In genomic region chr16:56812884-56813283, GRCh38 we compare ENCODE assay signal across 17 cellular contexts. TPM values are rescaled to one million over a fixed set of nuclear protein-coding genes. Genes with fewer than 3 reads are reported as not detected.
DNase-seq lines count a peak whose midpoint lies in the region; ATAC-seq and TF ChIP-seq lines count a peak whose summit lies in the region.
"Had no signal": no experiment of that assay in that cellular context is flagged by ENCODE, and none has a peak within 500 bp of the region (broad histone marks: within the 10 kb centered on the region; RNA-seq: fewer than 3 reads in every experiment).

No MANE protein-coding gene starts in this region.

- H3K27me3 Mint-ChIP-seq in MCF 10A (ENCODE audit: insufficient read depth, unreplicated experiment), result no peaks in the 10 kb centered on the region
- H3K27me3 Mint-ChIP-seq: activated CD4-positive, alpha-beta T cell treated with anti-CD3 and anti-CD28 coated beads, Interleukin-2, amount 10 ng/mL, durations not matched to agents 7 days and 5 days; activated naive CD8-positive, alpha-beta T cell treated with anti-CD3 and anti-CD28 coated beads, Interleukin-2, amount 50 U/mL, for 24 hours; activated T-cell treated with anti-CD3 and anti-CD28 coated beads, Interleukin-2, amount 50 U/mL, for 24 hours; T-helper 17 cell had no signal

- H3K79me2 ChIP-seq in SK-N-SH (ENCODE audit: insufficient read depth), result no peaks in the 10 kb centered on the region; the same call in 1 of the 2 replicates

- H3K36me3 Mint-ChIP-seq in MCF 10A (ENCODE audit: insufficient read depth, unreplicated experiment), result peaks cover 7% of the 10 kb centered on the region

- no peak for ATAC-seq in omental fat pad (ENCODE audit: low FRiP score)
- no peak for ATAC-seq in HG02938 (IDR thresholded peaks at IDR 0.05; ENCODE audit: unreplicated experiment)
- no peak for ATAC-seq in GM18511 (IDR thresholded peaks at IDR 0.05; ENCODE audit: unreplicated experiment)
- ATAC-seq: activated naive CD8-positive, alpha-beta T cell treated with anti-CD3 and anti-CD28 coated beads, Interleukin-2, amount 50 U/mL, for 24 hours; T-helper 17 cell had no signal

- no peak overlapping the region for H3K27ac ChIP-seq in breast epithelium
- H3K27ac ChIP-seq in SK-N-SH (ENCODE audit: low read depth in 2 of 2, low read length in 1 of 2), result peak overlapping the region in 1 of 2 experiments; percentile 31; a peak in 1 of 4 replicates
- H3K27ac ChIP-seq: ovary had no signal

- no peak overlapping the region for H3K27ac Mint-ChIP-seq in MCF 10A (ENCODE audit: low read depth, unreplicated experiment)
- H3K27ac Mint-ChIP-seq: activated CD4-positive, alpha-beta T cell treated with anti-CD3 and anti-CD28 coated beads, Interleukin-2, amount 10 ng/mL, durations not matched to agents 7 days and 5 days; activated naive CD8-positive, alpha-beta T cell treated with anti-CD3 and anti-CD28 coated beads, Interleukin-2, amount 50 U/mL, for 24 hours; activated T-cell treated with anti-CD3 and anti-CD28 coated beads, Interleukin-2, amount 50 U/mL, for 24 hours; T-helper 17 cell had no signal

- no peak overlapping the region for H3K9ac ChIP-seq in SK-N-SH

- H3K36me3 ChIP-seq in breast epithelium (no peaks in the 10 kb centered on the region), SK-N-SH (replicated peaks in 1 of 2; ENCODE audit: control insufficient read depth in 1 of 2, insufficient read depth in 2 of 2, low read length in 1 of 2) (peaks cover 0 to 4% of the 10 kb centered on the region in 2 experiments)
- H3K36me3 ChIP-seq: ovary had no signal

- H3K4me1 Mint-ChIP-seq in MCF 10A (ENCODE audit: insufficient read depth, unreplicated experiment), result no peaks in the 10 kb centered on the region
- H3K4me1 Mint-ChIP-seq: activated naive CD8-positive, alpha-beta T cell treated with anti-CD3 and anti-CD28 coated beads, Interleukin-2, amount 50 U/mL, for 24 hours had no signal

- no peak for TF ChIP-seq POLR2A in breast epithelium (IDR thresholded peaks at IDR 0.05)

- peak overlapping the region; percentile 5; the same call in 1 of the 2 replicates for H3K4me2 ChIP-seq in SK-N-SH

- TF ChIP-seq CTCF in MCF 10A (IDR thresholded peaks at IDR 0.05; ENCODE audit: unreplicated experiment) (no peak), breast epithelium (IDR thresholded peaks at IDR 0.05) (no peak), SK-N-SH (IDR thresholded peaks at IDR 0.05) (no peak), omental fat pad (IDR thresholded peaks at IDR 0.05) (no peak)

- CTCF ChIA-PET in MCF 10A (lab: Yijun Ruan, JAX) (no interaction called here), SK-N-SH (lab: Yijun Ruan, JAX) (interaction anchor here (1.2 to 3.4 kb wide), 2 partner anchors 23 to 139 kb away, joined by 3 to 12 read pairs; no protein-coding TSS in a partner anchor)

- H3K9me2 ChIP-seq in SK-N-SH, result no peaks in the 10 kb centered on the region

- no peaks in the 10 kb centered on the region for H3K4me1 ChIP-seq in breast epithelium
- H3K4me1 ChIP-seq in SK-N-SH (ENCODE audit: control insufficient read depth in 1 of 2, insufficient read depth in 2 of 2, low read depth in 1 of 2, low read length in 1 of 2), result peaks cover 6 to 18% of the 10 kb centered on the region in 2 experiments; a peak in 3 of 4 replicates

- H3K27me3 ChIP-seq in breast epithelium (no peaks in the 10 kb centered on the region), SK-N-SH (ENCODE audit: insufficient read depth) (no peaks in the 10 kb centered on the region)
- H3K27me3 ChIP-seq: ovary had no signal

- TF ChIP-seq EP300 in SK-N-SH (IDR thresholded peaks at IDR 0.05; ENCODE audit: borderline replicate concordance in 1 of 2, low read depth in 1 of 2, low read length in 1 of 2), result no peak

- H3K4me3 Mint-ChIP-seq in MCF 10A (ENCODE audit: unreplicated experiment), result no peak overlapping the region
- H3K4me3 Mint-ChIP-seq: activated CD4-positive, alpha-beta T cell treated with anti-CD3 and anti-CD28 coated beads, Interleukin-2, amount 10 ng/mL, durations not matched to agents 7 days and 5 days; activated naive CD8-positive, alpha-beta T cell treated with anti-CD3 and anti-CD28 coated beads, Interleukin-2, amount 50 U/mL, for 24 hours; activated T-cell treated with anti-CD3 and anti-CD28 coated beads, Interleukin-2, amount 50 U/mL, for 24 hours; T-helper 17 cell had no signal

- DNase-seq in MCF 10A (ENCODE audit: unreplicated experiment), result peak; percentile 65
- DNase-seq in breast epithelium (ENCODE audit: low spot score in 2 of 2), result no peak
- no peak for DNase-seq in SK-N-SH
- peak; percentile 9 for DNase-seq in fibroblast of gingiva (ENCODE audit: low read depth)
- DNase-seq in SHP77 treated with DMSO at 0.1 percent for 48 hours (lab: John Stamatoyannopoulos, UW), result no peak
- no peak for DNase-seq in omental fat pad (ENCODE audit: low spot score)
- DNase-seq: activated CD4-positive, alpha-beta T cell treated with anti-CD3 and anti-CD28 coated beads, Interleukin-2, amount 10 ng/mL, durations not matched to agents 7 days and 5 days; activated naive CD8-positive, alpha-beta T cell treated with anti-CD3 and anti-CD28 coated beads, Interleukin-2, amount 50 U/mL, for 24 hours; activated T-cell treated with anti-CD3 and anti-CD28 coated beads, Interleukin-2, amount 50 U/mL, for 24 hours; NCI-H1436 treated with DMSO at 0.1 percent for 48 hours; NCI-H524; ovary; T-helper 17 cell had no signal

- no peak overlapping the region for H3K4me3 ChIP-seq in breast epithelium
- H3K4me3 ChIP-seq in SK-N-SH (ENCODE audit: low read depth in 2 of 2, low read length in 1 of 2), result no peak overlapping the region
- H3K4me3 ChIP-seq: ovary had no signal

- no peaks in the 10 kb centered on the region for H3K9me3 ChIP-seq in breast epithelium
- no peaks in the 10 kb centered on the region for H3K9me3 ChIP-seq in SK-N-SH
- H3K9me3 ChIP-seq: ovary had no signal

- TF ChIP-seq RAD21 in SK-N-SH (IDR thresholded peaks at IDR 0.05; ENCODE audit: low read length), result no peak

- no peaks in the 10 kb centered on the region for H3K9me3 Mint-ChIP-seq in MCF 10A (ENCODE audit: unreplicated experiment)
- H3K9me3 Mint-ChIP-seq: activated CD4-positive, alpha-beta T cell treated with anti-CD3 and anti-CD28 coated beads, Interleukin-2, amount 10 ng/mL, durations not matched to agents 7 days and 5 days; activated naive CD8-positive, alpha-beta T cell treated with anti-CD3 and anti-CD28 coated beads, Interleukin-2, amount 50 U/mL, for 24 hours; activated T-cell treated with anti-CD3 and anti-CD28 coated beads, Interleukin-2, amount 50 U/mL, for 24 hours had no signal

- no peaks in the 10 kb centered on the region for H4K20me1 ChIP-seq in SK-N-SH (ENCODE audit: insufficient read depth)

- H3F3A ChIP-seq in SK-N-SH (replicated peaks; ENCODE audit: insufficient read depth), result peaks cover 10% of the 10 kb centered on the region

- no TSS peak for BruUV-seq in MCF 10A (replicated peaks; lab: Mats Ljungman, UMichigan)

- no peak overlapping the region for H2AFZ ChIP-seq in SK-N-SH (ENCODE audit: low read depth)

- intact Hi-C loops in MCF 10A (cut with micrococcal nuclease) (no loop called here), breast epithelium (cut with DNase I; ENCODE audit: low total_unique reads) (no loop called here)

- POLR2A ChIA-PET in MCF 10A (lab: Yijun Ruan, JAX), result no interaction called here
- POLR2A ChIA-PET in SK-N-SH (lab: Yijun Ruan, JAX), result no interaction called here

TF ChIP-seq in SK-N-SH, 30 proteins besides CTCF, POLR2A, EP300 and RAD21:
- TF ChIP-seq SMC3 (IDR thresholded peaks at IDR 0.05; ENCODE audit: low read depth, low read length), result no peak
- TF ChIP-seq MAX (IDR thresholded peaks at IDR 0.05; ENCODE audit: low read depth), result no peak
- no peak for TF ChIP-seq REST (IDR thresholded peaks at IDR 0.05; ENCODE audit: low read depth, low read length)

RNA-seq across cellular contexts. Expression of gene SLC12A3, which starts 52.1 kb away (rescaled TPM):
- total RNA-seq in MCF 10A (2022) (not detected in 2 replicates), breast epithelium (not detected), omental fat pad (not detected)
- not detected in 2 replicates for polyA plus RNA-seq in SK-N-SH (2012; rRNA removed)
- not detected in 2 replicates for polyA plus RNA-seq in SK-N-SH (2012; cell fraction: cytosol; rRNA removed)
- not detected in 2 replicates for polyA plus RNA-seq in SK-N-SH (2012; cell fraction: nucleus; rRNA removed)
- total RNA-seq: activated CD4-positive, alpha-beta T cell treated with anti-CD3 and anti-CD28 coated beads, Interleukin-2, amount 10 ng/mL, durations not matched to agents 7 days and 5 days; dermis microvascular lymphatic vessel endothelial cell; frontal cortex; T-helper 17 cell had no signal

Comparison
In these comparisons a context has a peak if more than half of its experiments do, and no peak if none do; other contexts are left out.
1. DNase-seq: peak in MCF 10A (single experiment) and fibroblast of gingiva (single experiment); none in breast epithelium (0 of 2), SK-N-SH (single experiment), SHP77 treated with DMSO at 0.1 percent for 48 hours (single experiment) and omental fat pad (single experiment).